ENCODE assay signal across 17 cellular contexts in the genomic region with DNA sequence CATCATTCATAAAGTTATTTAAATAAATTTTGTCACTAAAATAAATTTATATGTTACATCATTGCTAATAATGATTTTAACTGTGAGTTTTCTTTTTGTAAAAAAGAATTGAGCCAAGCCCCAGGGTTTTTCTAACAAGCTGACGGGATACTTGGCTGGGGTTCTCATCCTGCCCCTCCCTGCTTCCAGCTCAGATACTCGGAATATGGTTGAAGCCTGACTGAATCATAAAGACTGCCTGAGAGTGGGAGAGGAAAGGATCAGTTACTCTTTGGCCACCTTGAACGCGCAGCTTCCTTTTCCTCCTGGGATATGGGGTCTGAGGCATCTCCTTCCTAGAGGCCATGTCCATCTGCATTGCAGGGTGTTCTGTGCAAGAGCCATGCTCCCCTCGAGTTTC.
DNase-seq lines count a peak whose midpoint lies in the region; ATAC-seq and TF ChIP-seq lines count a peak whose summit lies in the region.
"Had no signal": no experiment of that assay in that cellular context is flagged by ENCODE, and none has a peak within 500 bp of the region (broad histone marks: within the 10 kb centered on the region; RNA-seq: fewer than 3 reads in every experiment).

No MANE protein-coding gene starts in this region.

- H3K36me3 ChIP-seq in heart left ventricle (peaks cover 0 to 6% (median 0%) of the 10 kb centered on the region in 9 donors), left ventricle myocardium inferior (no peaks in the 10 kb centered on the region), mesenchymal stem cell (ENCODE audit: control insufficient read depth in 1 of 2, insufficient read depth in 2 of 2, low read depth in 1 of 2, low read length in 2 of 2) (peaks cover 0 to 6% of the 10 kb centered on the region in 2 experiments)

- H3K23ac ChIP-seq in mesenchymal stem cell (ENCODE audit: low read length in 2 of 2), result no peak overlapping the region

- no peak for TF ChIP-seq POLR2A in heart left ventricle (IDR thresholded peaks at IDR 0.05)

- no peak overlapping the region for H2AK5ac ChIP-seq in mesenchymal stem cell (ENCODE audit: low read length, severe bottlenecking)

- H3K4ac ChIP-seq in mesenchymal stem cell (ENCODE audit: low read depth in 1 of 2, low read length in 2 of 2), result no peak overlapping the region

- no peaks in the 10 kb centered on the region for H3K79me1 ChIP-seq in mesenchymal stem cell (replicated peaks; ENCODE audit: low read length, poor library complexity, severe bottlenecking)

- H2BK120ac ChIP-seq in mesenchymal stem cell (ENCODE audit: low read depth, low read length), result no peak overlapping the region

- TF ChIP-seq CTCF in heart left ventricle (IDR thresholded peaks at IDR 0.05) (no peak), left ventricle myocardium inferior (IDR thresholded peaks at IDR 0.05; ENCODE audit: borderline replicate concordance) (no peak)

- intact Hi-C loops in heart left ventricle (cut with DNase I) (no loop called here), left ventricle myocardium inferior (cut with micrococcal nuclease) (no loop called here)

- H2BK5ac ChIP-seq in mesenchymal stem cell (ENCODE audit: low read depth, low read length, poor library complexity, severe bottlenecking), result no peak overlapping the region

- WGBS in heart left ventricle, 4 donors, result 33 to 50% (median 45%) methylated on average over 5 of the region's 5 CpGs
- WGBS in mesenchymal stem cell, result 88% methylated on average over 5 of the region's 5 CpGs

- H3K27me3 ChIP-seq in heart left ventricle (no peaks in the 10 kb centered on the region), left ventricle myocardium inferior (ENCODE audit: low read depth) (no peaks in the 10 kb centered on the region), mesenchymal stem cell (ENCODE audit: control insufficient read depth in 1 of 2, insufficient read depth in 1 of 2, low read length in 2 of 2) (no peaks in the 10 kb centered on the region)

- ATAC-seq in heart left ventricle (peak in 3 of 4 donors; percentile 41 to 67 (median 62)), HG03139 (IDR thresholded peaks at IDR 0.05; ENCODE audit: unreplicated experiment) (no peak), HG02981 (IDR thresholded peaks at IDR 0.05; ENCODE audit: unreplicated experiment) (no peak)

- H4K8ac ChIP-seq in mesenchymal stem cell (ENCODE audit: low read length), result no peak overlapping the region

- H3K14ac ChIP-seq in mesenchymal stem cell (ENCODE audit: low read length in 2 of 2), result no peak overlapping the region

- H3K9me3 ChIP-seq in heart left ventricle, result no peaks in the 10 kb centered on the region
- no peaks in the 10 kb centered on the region for H3K9me3 ChIP-seq in left ventricle myocardium inferior (replicated peaks)
- no peaks in the 10 kb centered on the region for H3K9me3 ChIP-seq in mesenchymal stem cell (ENCODE audit: control insufficient read depth, low read length)

- H3K4me2 ChIP-seq in mesenchymal stem cell (ENCODE audit: low read length, poor library complexity, severe bottlenecking), result no peak overlapping the region

- H3K4me3 ChIP-seq in heart left ventricle (no peak overlapping the region), left ventricle myocardium inferior (no peak overlapping the region), mesenchymal stem cell (ENCODE audit: insufficient read depth in 1 of 2, low read depth in 1 of 2, low read length in 2 of 2) (peak overlapping the region in 1 of 2 experiments; percentile 35)

- peak overlapping the region in 1 of 12 donors; percentile 18 for H3K27ac ChIP-seq in heart left ventricle
- H3K27ac ChIP-seq in left ventricle myocardium inferior (replicated peaks), result no peak overlapping the region
- no peak overlapping the region for H3K27ac ChIP-seq in mesenchymal stem cell (ENCODE audit: low read length, poor library complexity, severe bottlenecking)
- H3K27ac ChIP-seq: RWPE1 had no signal

- H3K18ac ChIP-seq in mesenchymal stem cell (ENCODE audit: low read depth in 1 of 2, low read length in 2 of 2), result no peak overlapping the region

- no peak overlapping the region for H2AFZ ChIP-seq in mesenchymal stem cell (ENCODE audit: low read depth, low read length)

- no peak overlapping the region for H2BK12ac ChIP-seq in mesenchymal stem cell (ENCODE audit: low read length in 2 of 2)

- no peak overlapping the region for H2BK15ac ChIP-seq in mesenchymal stem cell (ENCODE audit: low read depth, poor library complexity, severe bottlenecking)

- DNase-seq in heart left ventricle (peak in 1 of 5 donors; percentile 9), left ventricle myocardium inferior (no peak), dermis blood vessel endothelial cell (peak; percentile 8), mesenchymal stem cell (no peak), stromal cell of bone marrow (ENCODE audit: low read depth) (peak; percentile 22), NCI-H146 treated with DMSO at 0.1 percent for 48 hours (lab: John Stamatoyannopoulos, UW; ENCODE audit: unreplicated experiment) (no peak)
- DNase-seq: 8988T; CD4-positive, alpha-beta memory T cell; HCEC 1CT; KBM-7; NCI-H1436 treated with DMSO at 0.1 percent for 48 hours; NCI-H2081; NCI-H510A; NCI-H774 had no signal

- H4K91ac ChIP-seq in mesenchymal stem cell (ENCODE audit: low read length), result no peak overlapping the region

- peak overlapping the region; percentile 50 for H3K9ac ChIP-seq in mesenchymal stem cell (ENCODE audit: low read length)

- peaks cover 0 to 12% (median 2%) of the 10 kb centered on the region in 12 donors for H3K4me1 ChIP-seq in heart left ventricle
- H3K4me1 ChIP-seq in left ventricle myocardium inferior, result peaks cover 15% of the 10 kb centered on the region
- H3K4me1 ChIP-seq in mesenchymal stem cell (ENCODE audit: control insufficient read depth, insufficient read depth, low read depth, low read length), result peaks cover 3% of the 10 kb centered on the region

Comparison
In these comparisons a context has a peak if more than half of its experiments do, and no peak if none do; other contexts are left out.
1. ATAC-seq: peak in heart left ventricle (3 of 4); none in HG03139 (single experiment) and HG02981 (single experiment).
2. DNase-seq: peak in dermis blood vessel endothelial cell (single experiment) and stromal cell of bone marrow (single experiment); none in left ventricle myocardium inferior (single experiment), mesenchymal stem cell (single experiment) and NCI-H146 treated with DMSO at 0.1 percent for 48 hours (single experiment).